Comparison of ENCODE assay signal across 8 cellular contexts in the genomic region with DNA sequence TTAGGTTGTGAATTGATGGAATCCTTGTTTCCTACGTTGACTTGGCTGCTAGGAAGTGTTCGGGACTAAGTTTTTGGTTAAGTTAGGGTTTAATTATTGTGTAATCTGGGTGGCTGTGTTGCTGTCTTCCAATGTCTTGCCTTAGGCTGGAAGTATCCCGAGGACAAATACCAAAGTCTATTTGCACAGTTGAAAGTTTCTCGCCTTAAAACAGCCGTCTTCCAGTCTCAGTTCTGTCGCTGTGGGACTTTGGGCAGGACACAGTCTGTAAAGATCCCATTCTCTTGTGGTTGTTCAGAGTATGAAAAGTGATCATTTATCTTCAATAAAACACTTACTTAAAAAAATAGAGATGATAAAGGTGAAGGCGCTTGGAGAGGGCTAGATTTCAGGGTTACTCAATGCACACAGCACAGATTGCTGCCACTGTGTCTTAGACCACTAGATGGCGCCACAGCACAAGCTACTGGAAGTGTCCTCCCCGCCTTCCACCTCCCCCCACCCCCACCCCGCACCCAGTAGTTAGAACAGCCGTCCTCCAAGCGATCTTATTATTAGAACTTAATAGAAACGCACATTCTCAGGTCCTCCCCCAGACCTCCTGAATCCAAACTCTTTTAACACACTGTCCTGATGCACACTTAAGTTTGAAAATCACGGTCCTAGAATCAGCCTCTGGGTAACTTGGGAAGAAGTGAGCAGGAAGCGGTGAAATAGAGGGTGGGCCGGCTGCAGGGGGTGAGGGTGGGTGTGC. TPM values are rescaled to one million over a fixed set of nuclear protein-coding genes. Genes with fewer than 3 reads are reported as not detected.
A peak's percentile ranks its signal among the peaks of the same experiment; 100 is the strongest.
DNase-seq lines count a peak whose midpoint lies in the region; ATAC-seq and TF ChIP-seq lines count a peak whose summit lies in the region.

No MANE protein-coding gene starts in this region.

- peak; percentile 78 for TF ChIP-seq CTCF in lung (IDR thresholded peaks at IDR 0.05; ENCODE audit: control extremely low read depth, extremely low read depth)

- H3K27me3 Mint-ChIP-seq in CD8-positive, alpha-beta memory T cell = peaks cover 3 to 5% of the 10 kb centered on the region in 2 donors

- H3K27ac Mint-ChIP-seq in CD8-positive, alpha-beta memory T cell = no peak overlapping the region

- WGBS in lung, 2 donors = 23 to 30% methylated on average over 16 of the region's 16 CpGs

- H3K4me3 Mint-ChIP-seq in CD8-positive, alpha-beta memory T cell = peak overlapping the region in 2 of 7 donors; percentile 38 to 51

- no peak overlapping the region for H3K4me3 ChIP-seq in CD8-positive, alpha-beta memory T cell (ENCODE audit: low read length)
- no peak overlapping the region for H3K4me3 ChIP-seq in lung

- POLR2A ChIA-PET in CD8-positive, alpha-beta memory T cell (lab: Charles Lee) = no interaction called here

- no peak for TF ChIP-seq POLR2A in GM18505 (IDR thresholded peaks at IDR 0.05; ENCODE audit: borderline replicate concordance, extremely low read depth, insufficient read depth, insufficient read length)

- H3K4me1 ChIP-seq in CD8-positive, alpha-beta memory T cell (ENCODE audit: insufficient read depth, low read length) = no peaks in the 10 kb centered on the region
- H3K4me1 ChIP-seq in lung (ENCODE audit: control insufficient read depth in 2 of 2, insufficient read depth in 2 of 2, low read length in 2 of 2) = no peaks in the 10 kb centered on the region

- DNase-seq in CD8-positive, alpha-beta memory T cell = peak; percentile 66 to 85 (median 72)
- DNase-seq in NCI-H510A (lab: John Stamatoyannopoulos, UW) (peak; percentile 76), dedifferentiated amniotic fluid mesenchymal stem cell (ENCODE audit: extremely low spot score) (peak; percentile 72), lung (ENCODE audit: low spot score) (peak; percentile 85)
- DNase-seq in activated CD4-positive, alpha-beta T cell treated with anti-CD3 and anti-CD28 coated beads, Interleukin-2, amount 50 U/mL, for 1 hour = peak; percentile 85
- DNase-seq in stimulated activated CD8-positive, alpha-beta memory T cell treated with anti-CD3 and anti-CD28 coated beads, Interleukin-12 subunit alpha, Interleukin-12 subunit beta, amount 100 ng/mL, for 1 hour (ENCODE audit: low read depth) = peak; percentile 77

- no peaks in the 10 kb centered on the region for H3K27me3 ChIP-seq in CD8-positive, alpha-beta memory T cell (ENCODE audit: insufficient read depth, low read length, poor library complexity, severe bottlenecking)
- H3K27me3 ChIP-seq in lung (ENCODE audit: control insufficient read depth, insufficient read depth) = no peaks in the 10 kb centered on the region

- H3K36me3 Mint-ChIP-seq in CD8-positive, alpha-beta memory T cell = no peaks in the 10 kb centered on the region

- ATAC-seq in HG02759 (IDR thresholded peaks at IDR 0.05; ENCODE audit: unreplicated experiment) = peak; percentile 67
- peak; percentile 89 for ATAC-seq in lung (ENCODE audit: insufficient read depth, low FRiP score)
- no peak for ATAC-seq in GM18505 (IDR thresholded peaks at IDR 0.05; ENCODE audit: unreplicated experiment)

- H3K9me3 ChIP-seq in CD8-positive, alpha-beta memory T cell (ENCODE audit: low read length) = no peaks in the 10 kb centered on the region
- no peaks in the 10 kb centered on the region for H3K9me3 ChIP-seq in lung (ENCODE audit: control insufficient read depth in 2 of 2, insufficient read depth in 1 of 2, low read length in 1 of 2)

- no peaks in the 10 kb centered on the region for H3K9me3 Mint-ChIP-seq in CD8-positive, alpha-beta memory T cell

- H3K27ac ChIP-seq in CD8-positive, alpha-beta memory T cell (ENCODE audit: low read depth, low read length) = no peak overlapping the region
- no peak overlapping the region for H3K27ac ChIP-seq in lung (ENCODE audit: low read depth in 1 of 2, low read length in 1 of 2)

- CTCF ChIA-PET in CD8-positive, alpha-beta memory T cell (lab: Charles Lee) = interaction anchor here (1.9 kb wide), 1 partner anchor 113 kb away, joined by 4 read pairs; no protein-coding TSS in a partner anchor

- peaks cover 0 to 5% (median 5%) of the 10 kb centered on the region in 3 donors for H3K4me1 Mint-ChIP-seq in CD8-positive, alpha-beta memory T cell

- no peaks in the 10 kb centered on the region for H3K36me3 ChIP-seq in CD8-positive, alpha-beta memory T cell (ENCODE audit: insufficient read depth, low read length)
- H3K36me3 ChIP-seq in lung (ENCODE audit: control insufficient read depth in 2 of 2, insufficient read depth in 2 of 2, low read length in 2 of 2) = peaks cover 0 to under 1% of the 10 kb centered on the region in 2 donors

RNA-seq across cellular contexts. Expression of gene AKAP1, which starts 45.8 kb away (rescaled TPM):
- total RNA-seq in CD8-positive, alpha-beta memory T cell = 10 to 100 TPM; 48.2 to 49.7 TPM
- 22.2 TPM for polyA plus RNA-seq in CD8-positive, alpha-beta memory T cell
- 10 to 100 TPM; 32.7 to 46.4 TPM for total RNA-seq in lung
- polyA plus RNA-seq in lung = 10 to 100 TPM; 23.1 to 26.9 TPM
